In the genomic region with DNA sequence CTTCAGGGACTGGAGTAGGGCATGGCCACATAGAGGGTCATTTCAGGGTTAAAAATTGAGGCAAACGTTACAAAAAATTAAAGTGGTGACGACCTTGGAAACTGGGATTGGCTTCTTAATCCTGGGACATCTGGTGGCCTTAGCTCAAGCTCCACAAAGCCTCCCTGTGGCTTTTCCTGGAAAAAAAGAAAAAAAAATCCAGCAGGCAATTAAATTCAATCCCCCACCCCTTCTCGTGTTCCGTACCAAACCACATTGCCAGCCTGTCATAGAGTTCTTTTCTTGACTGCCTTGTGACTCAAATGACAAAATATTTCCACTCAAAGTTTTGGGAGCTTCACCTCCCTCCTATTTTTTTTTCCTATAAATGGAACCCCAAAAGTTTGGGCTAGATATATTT, we compare ENCODE assay signal across 31 cellular contexts.
A peak's percentile ranks its signal among the peaks of the same experiment; 100 is the strongest.
DNase-seq lines count a peak whose midpoint lies in the region; ATAC-seq, FAIRE-seq and TF ChIP-seq lines count a peak whose summit lies in the region.
"Had no signal": no experiment of that assay in that cellular context is flagged by ENCODE, and none has a peak within 500 bp of the region (broad histone marks: within the 10 kb centered on the region; RNA-seq: fewer than 3 reads in every experiment).

No MANE protein-coding gene starts in this region.

- 55% methylated on average over 4 of the region's 4 CpGs for WGBS in esophagus muscularis mucosa

- no peak for TF ChIP-seq EP300 in esophagus muscularis mucosa (IDR thresholded peaks at IDR 0.05)

- peaks cover 0 to 2% of the 10 kb centered on the region in 2 donors for H3K9me3 Mint-ChIP-seq in activated T-cell treated with anti-CD3 and anti-CD28 coated beads, Interleukin-2, amount 50 U/mL, for 72 hours
- H3K9me3 Mint-ChIP-seq: activated CD4-positive, alpha-beta T cell treated with anti-CD3 and anti-CD28 coated beads, Interleukin-2, amount 10 ng/mL, durations not matched to agents 7 days and 5 days had no signal

- ATAC-seq in GM21515 (IDR thresholded peaks at IDR 0.05; ENCODE audit: unreplicated experiment) = no peak
- no peak for ATAC-seq in activated T-cell treated with anti-CD3 and anti-CD28 coated beads, Interleukin-2, amount 50 U/mL, for 72 hours (replicated peaks in 1 of 2)
- ATAC-seq: A549, HepG2 had no signal

- H3K36me3 Mint-ChIP-seq in activated T-cell treated with anti-CD3 and anti-CD28 coated beads, Interleukin-2, amount 50 U/mL, for 72 hours (ENCODE audit: insufficient read depth in 2 of 2) = no peaks in the 10 kb centered on the region
- H3K36me3 Mint-ChIP-seq: activated naive CD8-positive, alpha-beta T cell treated with anti-CD3 and anti-CD28 coated beads for 36 hours had no signal

- H3K27ac Mint-ChIP-seq in activated T-cell treated with anti-CD3 and anti-CD28 coated beads, Interleukin-2, amount 50 U/mL, for 72 hours = no peak overlapping the region
- H3K27ac Mint-ChIP-seq: activated B cell treated with CpG ODN at 0.5 μM for 24 hours; activated CD4-positive, alpha-beta T cell treated with anti-CD3 and anti-CD28 coated beads, Interleukin-2, amount 10 ng/mL, durations not matched to agents 7 days and 5 days; activated naive CD8-positive, alpha-beta T cell treated with anti-CD3 and anti-CD28 coated beads for 36 hours had no signal

- H3K9me3 ChIP-seq in esophagus muscularis mucosa = peaks cover 0 to 5% (median 0%) of the 10 kb centered on the region in 4 donors
- H3K9me3 ChIP-seq: A549, ascending aorta, HAP-1 had no signal

- TF ChIP-seq CTCF in D721Med (IDR thresholded peaks at IDR 0.05; ENCODE audit: insufficient read depth, missing control alignments) (no peak), esophagus muscularis mucosa (IDR thresholded peaks at IDR 0.05) (no peak)

- DNase-seq in D721Med (ENCODE audit: insufficient read length, low spot score) (no peak), KBM-7 (peak; percentile 40), NCI-H524 treated with DMSO at 0.1 percent for 48 hours (lab: John Stamatoyannopoulos, UW) (peak; percentile 86), myocyte (ENCODE audit: low read depth) (peak; percentile 10), SIG-M5 treated with dmso at 0.1 percent for 504 hours (lab: John Stamatoyannopoulos, UW; ENCODE audit: unreplicated experiment) (no peak), esophagus muscularis mucosa (ENCODE audit: extremely low spot score) (no peak)
- DNase-seq in activated T-cell treated with anti-CD3 and anti-CD28 coated beads, Interleukin-2, amount 50 U/mL, for 72 hours = no peak
- DNase-seq: activated B cell treated with CpG ODN at 0.5 μM for 24 hours; activated CD4-positive, alpha-beta T cell treated with anti-CD3 and anti-CD28 coated beads, Interleukin-2, amount 10 ng/mL, durations not matched to agents 7 days and 5 days; activated effector memory CD4-positive, alpha-beta T cell treated with Interleukin-2 at 50 U/mL for 16 hours; activated naive CD8-positive, alpha-beta T cell treated with anti-CD3 and anti-CD28 coated beads for 36 hours; CD4-positive, CD25-positive, alpha-beta regulatory T cell; effector CD4-positive, alpha-beta T cell; hypothalamus; Kasumi-1; left cardiac atrium; MV-4-11; spleen; stimulated activated CD4-positive, alpha-beta T cell treated with anti-CD3 and anti-CD28 coated beads, Interleukin-2, amount 100 ng/mL, for 48 hours; stomach had no signal

- peak; percentile 46 for FAIRE-seq in D721Med (lab: Jason Lieb, UNC)
- FAIRE-seq: A549, colon, GM18507, HepG2 had no signal

- intact Hi-C loops in esophagus muscularis mucosa (cut with DNase I) = no loop called here

- H3K36me3 ChIP-seq in esophagus muscularis mucosa = no peaks in the 10 kb centered on the region
- H3K36me3 ChIP-seq: ascending aorta, HAP-1, right atrium auricular region, spleen, stomach had no signal

- peaks cover 12% of the 10 kb centered on the region for H3K4me1 Mint-ChIP-seq in activated T-cell treated with anti-CD3 and anti-CD28 coated beads, Interleukin-2, amount 50 U/mL, for 72 hours (ENCODE audit: low read depth)

- no peak overlapping the region for H3K4me3 ChIP-seq in esophagus muscularis mucosa
- H3K4me3 ChIP-seq: A549, ascending aorta, HAP-1, right atrium auricular region, SK-N-MC, spleen, stomach had no signal

- TF ChIP-seq POLR2A in esophagus muscularis mucosa (IDR thresholded peaks at IDR 0.05; ENCODE audit: low read depth) = no peak

- no peak overlapping the region for H3K27ac ChIP-seq in esophagus muscularis mucosa (replicated peaks in 1 of 4)
- H3K27ac ChIP-seq: A549, ascending aorta, right atrium auricular region, RWPE1, SK-N-MC, spleen had no signal

- in situ Hi-C loops in KBM-7 (cut with MboI; ENCODE audit: low pct_unique_long_range_greater_than_20kb, low sequenced_read_pairs) = no loop called here

- H3K4me3 Mint-ChIP-seq in activated T-cell treated with anti-CD3 and anti-CD28 coated beads, Interleukin-2, amount 50 U/mL, for 72 hours = no peak overlapping the region
- H3K4me3 Mint-ChIP-seq: activated B cell treated with CpG ODN at 0.5 μM for 24 hours; activated CD4-positive, alpha-beta T cell treated with anti-CD3 and anti-CD28 coated beads, Interleukin-2, amount 10 ng/mL, durations not matched to agents 7 days and 5 days; activated naive CD8-positive, alpha-beta T cell treated with anti-CD3 and anti-CD28 coated beads for 36 hours; CD4-positive, CD25-positive, alpha-beta regulatory T cell; neural crest cell had no signal

- H3K4me1 ChIP-seq in esophagus muscularis mucosa = peaks cover 0 to 9% (median 6%) of the 10 kb centered on the region in 4 donors
- H3K4me1 ChIP-seq: A549, ascending aorta, HAP-1, right atrium auricular region had no signal

- no peaks in the 10 kb centered on the region for H3K27me3 ChIP-seq in esophagus muscularis mucosa
- H3K27me3 ChIP-seq: ascending aorta, right atrium auricular region, spleen, stomach had no signal

- H3K27me3 Mint-ChIP-seq in activated T-cell treated with anti-CD3 and anti-CD28 coated beads, Interleukin-2, amount 50 U/mL, for 72 hours (ENCODE audit: low read depth) = no peaks in the 10 kb centered on the region
- H3K27me3 Mint-ChIP-seq: activated CD4-positive, alpha-beta T cell treated with anti-CD3 and anti-CD28 coated beads, Interleukin-2, amount 10 ng/mL, durations not matched to agents 7 days and 5 days; activated naive CD8-positive, alpha-beta T cell treated with anti-CD3 and anti-CD28 coated beads for 36 hours had no signal

Comparison
In these comparisons a context has a peak if more than half of its experiments do, and no peak if none do; other contexts are left out.
1. DNase-seq: peak in KBM-7 (single experiment), NCI-H524 treated with DMSO at 0.1 percent for 48 hours (single experiment) and myocyte (single experiment); none in D721Med (single experiment), SIG-M5 treated with dmso at 0.1 percent for 504 hours (single experiment), esophagus muscularis mucosa (single experiment) and activated T-cell treated with anti-CD3 and anti-CD28 coated beads, Interleukin-2, amount 50 U/mL, for 72 hours (0 of 2).